Comparison of ENCODE assay signal across 12 cellular contexts in the genomic region with DNA sequence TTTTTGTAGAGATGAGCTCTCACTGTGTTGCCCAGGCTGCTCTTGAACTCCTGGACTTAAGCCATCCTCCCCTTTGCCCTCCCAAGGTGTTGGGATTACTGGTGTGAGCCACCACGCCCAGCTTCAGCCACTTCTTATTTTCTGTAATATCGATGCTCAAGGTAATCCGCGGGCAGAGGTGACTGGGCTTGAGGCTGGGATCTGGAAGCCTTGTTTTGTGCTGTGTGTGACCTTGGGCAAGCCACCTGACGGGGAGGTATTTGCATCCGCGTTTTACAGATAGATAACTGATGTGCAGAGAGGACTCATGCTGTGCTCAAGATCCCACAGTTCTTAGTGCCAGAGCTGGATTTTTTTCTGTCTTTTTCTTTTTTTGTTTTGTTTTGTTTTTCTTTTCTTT.
"Had no signal": no experiment of that assay in that cellular context is flagged by ENCODE, and none has a peak within 500 bp of the region (broad histone marks: within the 10 kb centered on the region; RNA-seq: fewer than 3 reads in every experiment).

No MANE protein-coding gene starts in this region.

- H3K27ac Mint-ChIP-seq: activated naive CD4-positive, alpha-beta T cell treated with anti-CD3 and anti-CD28 coated beads for 36 hours; T-cell had no signal

- H3K27me3 ChIP-seq: adrenal gland, upper lobe of right lung had no signal

- H3K9me3 ChIP-seq: adrenal gland, upper lobe of right lung had no signal

- H3K9me3 Mint-ChIP-seq: activated naive CD4-positive, alpha-beta T cell treated with anti-CD3 and anti-CD28 coated beads for 36 hours; neural crest cell; T-cell had no signal

- DNase-seq: activated CD4-positive, alpha-beta T cell treated with anti-CD3 and anti-CD28 coated beads for 48 hours; activated naive CD4-positive, alpha-beta T cell treated with anti-CD3 and anti-CD28 coated beads for 36 hours; adrenal gland; central memory CD4-positive, alpha-beta T cell; dermis blood vessel endothelial cell; erythroblast; retina; small intestine; substantia nigra; T-cell; upper lobe of right lung had no signal

- H3K36me3 Mint-ChIP-seq: T-cell had no signal

- H3K36me3 ChIP-seq: adrenal gland, upper lobe of right lung had no signal

- ATAC-seq: T-cell, upper lobe of right lung had no signal

- H3K27me3 Mint-ChIP-seq: T-cell had no signal

- H3K4me3 Mint-ChIP-seq: activated naive CD4-positive, alpha-beta T cell treated with anti-CD3 and anti-CD28 coated beads for 36 hours; neural crest cell; T-cell had no signal

- H3K4me3 ChIP-seq: adrenal gland, upper lobe of right lung had no signal
